9 cellular contexts compared by ENCODE assay signal in the genomic region with DNA sequence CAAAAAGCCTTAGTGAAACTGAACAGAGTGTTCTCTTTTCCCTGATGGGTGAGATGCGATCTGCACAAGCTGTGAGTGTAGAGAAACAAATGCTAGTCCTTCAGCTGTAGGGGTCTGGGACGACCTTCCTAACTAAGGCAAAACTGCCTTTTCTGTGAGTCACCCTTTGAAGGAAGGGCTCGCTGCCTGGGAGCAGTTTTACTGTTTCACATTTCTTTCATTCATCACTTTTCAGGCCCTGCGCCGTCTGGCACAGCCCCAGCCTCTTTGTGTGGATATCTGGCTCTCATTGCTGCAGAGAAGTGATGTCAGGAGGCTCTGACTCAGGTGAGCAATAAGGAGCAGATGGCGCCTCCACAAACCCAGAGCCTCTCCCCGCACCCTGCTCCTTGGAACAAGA. TPM values are rescaled to one million over a fixed set of nuclear protein-coding genes. Genes with fewer than 3 reads are reported as not detected.
A peak's percentile ranks its signal among the peaks of the same experiment; 100 is the strongest.
DNase-seq lines count a peak whose midpoint lies in the region; ATAC-seq and TF ChIP-seq lines count a peak whose summit lies in the region.
"Had no signal": no experiment of that assay in that cellular context is flagged by ENCODE, and none has a peak within 500 bp of the region (broad histone marks: within the 10 kb centered on the region; RNA-seq: fewer than 3 reads in every experiment).

No MANE protein-coding gene starts in this region.

- ATAC-seq in HG02885 (IDR thresholded peaks at IDR 0.05; ENCODE audit: poor library complexity, unreplicated experiment) (no peak), GM18505 (IDR thresholded peaks at IDR 0.05; ENCODE audit: unreplicated experiment) (no peak), HG03432 (IDR thresholded peaks at IDR 0.05; ENCODE audit: unreplicated experiment) (no peak)

- H3K27me3 ChIP-seq in SJCRH30 (no peaks in the 10 kb centered on the region), prostate gland (replicated peaks; ENCODE audit: insufficient read depth) (no peaks in the 10 kb centered on the region)

- intact Hi-C loops in prostate gland (cut with DNase I), result no loop called here

- H3K4me1 ChIP-seq in SJCRH30, result peaks cover 26% of the 10 kb centered on the region
- H3K4me1 ChIP-seq in prostate gland (replicated peaks), result no peaks in the 10 kb centered on the region

- H3K4me3 ChIP-seq in SJCRH30 (no peak overlapping the region), fibroblast of the aortic adventitia (ENCODE audit: low read depth, low read length) (peak overlapping the region; percentile 26), prostate gland (no peak overlapping the region)

- TF ChIP-seq POLR2A in prostate gland (IDR thresholded peaks at IDR 0.05) (no peak), GM18505 (IDR thresholded peaks at IDR 0.05; ENCODE audit: borderline replicate concordance, extremely low read depth, insufficient read depth, insufficient read length) (no peak)

- H3K9me3 ChIP-seq in SJCRH30 (replicated peaks), result peaks cover 3% of the 10 kb centered on the region; the same call in 1 of the 2 replicates
- no peaks in the 10 kb centered on the region for H3K9me3 ChIP-seq in prostate gland

- DNase-seq in Daoy (ENCODE audit: low read depth) (peak; percentile 95), SJCRH30 (peak; percentile 61 to 62), fibroblast of the aortic adventitia (ENCODE audit: low read depth) (peak; percentile 98), prostate gland (ENCODE audit: low spot score) (peak; percentile 25), COLO668 (lab: John Stamatoyannopoulos, UW; ENCODE audit: unreplicated experiment) (no peak)
- DNase-seq: activated T-cell treated with anti-CD3 and anti-CD28 coated beads, Interleukin-2, amount 50 U/mL, for 48 hours had no signal

- no peak for TF ChIP-seq CTCF in fibroblast of the aortic adventitia (IDR thresholded peaks at IDR 0.05; ENCODE audit: insufficient read depth, low read length)
- no peak for TF ChIP-seq CTCF in prostate gland (IDR thresholded peaks at IDR 0.05)

- H3K27ac ChIP-seq in SJCRH30 (no peak overlapping the region), prostate gland (no peak overlapping the region)

- H3K36me3 ChIP-seq in SJCRH30 (no peaks in the 10 kb centered on the region), prostate gland (no peaks in the 10 kb centered on the region)

- WGBS in prostate gland, result 15% methylated on average over 7 of the region's 7 CpGs

RNA-seq across cellular contexts. Expression of gene HS3ST3A1, which starts 57.4 kb away (rescaled TPM):
- total RNA-seq in Daoy (2014; rRNA removed; shearing (Covaris generic)), result 17.4 and 22.1 TPM in 2 replicates
- total RNA-seq in SJCRH30 (2014; rRNA removed; shearing (Covaris generic)), result 22.2 and 27.3 TPM in 2 replicates
- total RNA-seq in fibroblast of the aortic adventitia (ENCODE audit: low replicate concordance), result 8.3 and 9.2 TPM in 2 replicates
- 10 to 100 TPM in 1 of 2 donors, 1 to 10 TPM in 1; 3.1 to 14.3 TPM for total RNA-seq in prostate gland
